9 cellular contexts compared by ENCODE assay signal in the genomic region with DNA sequence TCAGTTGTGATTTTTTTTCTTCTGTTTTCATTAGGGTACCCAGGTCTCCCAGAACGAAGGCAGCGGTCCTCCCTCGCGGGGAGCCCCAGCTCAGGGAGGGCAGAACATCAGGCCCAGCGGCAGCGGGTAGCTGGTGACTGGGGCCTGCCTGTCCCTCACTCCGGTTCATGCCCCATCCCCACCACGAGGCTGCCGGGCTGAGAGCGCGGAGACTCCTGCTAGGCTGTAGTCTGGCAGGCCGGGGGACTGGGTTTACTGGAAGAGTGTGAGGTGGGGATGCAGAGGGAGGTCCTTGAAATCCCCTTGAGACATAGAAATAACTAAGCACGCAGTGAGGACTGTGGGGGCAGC. TPM values are rescaled to one million over a fixed set of nuclear protein-coding genes. Genes with fewer than 3 reads are reported as not detected.
A peak's percentile ranks its signal among the peaks of the same experiment; 100 is the strongest.
DNase-seq lines count a peak whose midpoint lies in the region; ATAC-seq and TF ChIP-seq lines count a peak whose summit lies in the region.
"Had no signal": no experiment of that assay in that cellular context is flagged by ENCODE, and none has a peak within 500 bp of the region (broad histone marks: within the 10 kb centered on the region; RNA-seq: fewer than 3 reads in every experiment).

No MANE protein-coding gene starts in this region.

- H3K27me3 ChIP-seq in iPS-18a (ENCODE audit: control insufficient read depth, insufficient read depth, low read length) (peaks cover 34% of the 10 kb centered on the region), upper lobe of right lung (peaks cover 10% of the 10 kb centered on the region)
- H3K27me3 ChIP-seq in CD4-positive, alpha-beta T cell (ENCODE audit: control insufficient read depth, insufficient read depth, low read length): peaks cover 8% of the 10 kb centered on the region

- H3K9me3 ChIP-seq in SK-N-MC (ENCODE audit: low read depth, low read length) (no peaks in the 10 kb centered on the region), iPS-18a (ENCODE audit: control insufficient read depth, low read depth, low read length) (no peaks in the 10 kb centered on the region), upper lobe of right lung (no peaks in the 10 kb centered on the region)
- H3K9me3 ChIP-seq in CD4-positive, alpha-beta T cell (ENCODE audit: control insufficient read depth, low read length): no peaks in the 10 kb centered on the region

- H3K9ac ChIP-seq in SK-N-MC (ENCODE audit: insufficient read length) (no peak overlapping the region), iPS-18a (ENCODE audit: low read length) (no peak overlapping the region)

- H3K27ac ChIP-seq in SK-N-MC: no peak overlapping the region
- no peak overlapping the region for H3K27ac ChIP-seq in iPS-18a (ENCODE audit: low read length)
- H3K27ac ChIP-seq in upper lobe of right lung: no peak overlapping the region
- no peak overlapping the region for H3K27ac ChIP-seq in CD4-positive, alpha-beta T cell (ENCODE audit: low read depth, low read length)

- intact Hi-C loops in upper lobe of right lung (cut with DNase I): no loop called here
- intact Hi-C loops in CD4-positive, alpha-beta T cell (cut with DNase I, micrococcal nuclease): no loop called here

- TF ChIP-seq CTCF in upper lobe of right lung (IDR thresholded peaks at IDR 0.05): no peak
- TF ChIP-seq CTCF in CD4-positive, alpha-beta T cell (IDR thresholded peaks at IDR 0.05): no peak

- H3K4me3 ChIP-seq in SK-N-MC (peak overlapping the region; percentile 73), iPS-18a (ENCODE audit: low read length) (peak overlapping the region; percentile 51), upper lobe of right lung (no peak overlapping the region)

- no peak overlapping the region for H3K27ac Mint-ChIP-seq in activated naive CD8-positive, alpha-beta T cell
- no peak overlapping the region for H3K27ac Mint-ChIP-seq in activated naive CD8-positive, alpha-beta T cell treated with anti-CD3 and anti-CD28 coated beads for 36 hours
- H3K27ac Mint-ChIP-seq in CD4-positive, alpha-beta T cell: no peak overlapping the region
- H3K27ac Mint-ChIP-seq: stimulated activated naive CD8-positive, alpha-beta T cell treated with anti-CD3 and anti-CD28 coated beads, Interleukin-15, Interleukin-2, amounts not matched to agents 100 ng/mL and 50 ng/mL, for 24 hours had no signal

- CTCF ChIA-PET in CD4-positive, alpha-beta T cell (lab: Charles Lee): no interaction called here

- no peak for DNase-seq in activated naive CD8-positive, alpha-beta T cell treated with anti-CD3 and anti-CD28 coated beads for 36 hours
- DNase-seq in SK-N-MC (ENCODE audit: low read depth, low spot score): no peak
- no peak for DNase-seq in upper lobe of right lung
- no peak for DNase-seq in NCI-H1417 (lab: John Stamatoyannopoulos, UW)
- no peak for DNase-seq in CD4-positive, alpha-beta T cell
- no peak for DNase-seq in DMS53 (lab: John Stamatoyannopoulos, UW)

- no peaks in the 10 kb centered on the region for H3K36me3 ChIP-seq in SK-N-MC (ENCODE audit: insufficient read depth, low read length)
- no peaks in the 10 kb centered on the region for H3K36me3 ChIP-seq in iPS-18a (ENCODE audit: control insufficient read depth, low read depth, low read length)
- H3K36me3 ChIP-seq in upper lobe of right lung: no peaks in the 10 kb centered on the region

- peak; percentile 26 for ATAC-seq in upper lobe of right lung
- no peak for ATAC-seq in CD4-positive, alpha-beta T cell (ENCODE audit: poor library complexity)

- H3K27me3 Mint-ChIP-seq in activated naive CD8-positive, alpha-beta T cell: peaks cover 16% of the 10 kb centered on the region
- H3K27me3 Mint-ChIP-seq in activated naive CD8-positive, alpha-beta T cell treated with anti-CD3 and anti-CD28 coated beads for 36 hours: peaks cover 65% of the 10 kb centered on the region
- peaks cover 45% of the 10 kb centered on the region for H3K27me3 Mint-ChIP-seq in CD4-positive, alpha-beta T cell

- POLR2A ChIA-PET in CD4-positive, alpha-beta T cell (lab: Charles Lee): no interaction called here

- H3K4me3 Mint-ChIP-seq in activated naive CD8-positive, alpha-beta T cell: peak overlapping the region; percentile 40
- H3K4me3 Mint-ChIP-seq in activated naive CD8-positive, alpha-beta T cell treated with anti-CD3 and anti-CD28 coated beads for 36 hours: no peak overlapping the region
- H3K4me3 Mint-ChIP-seq in CD4-positive, alpha-beta T cell: no peak overlapping the region

- no peaks in the 10 kb centered on the region for H3K9me3 Mint-ChIP-seq in activated naive CD8-positive, alpha-beta T cell (ENCODE audit: low read depth)
- peaks cover 1% of the 10 kb centered on the region for H3K9me3 Mint-ChIP-seq in activated naive CD8-positive, alpha-beta T cell treated with anti-CD3 and anti-CD28 coated beads for 36 hours
- peaks cover 2% of the 10 kb centered on the region for H3K9me3 Mint-ChIP-seq in CD4-positive, alpha-beta T cell
- H3K9me3 Mint-ChIP-seq: stimulated activated naive CD8-positive, alpha-beta T cell treated with anti-CD3 and anti-CD28 coated beads, Interleukin-15, Interleukin-2, amounts not matched to agents 100 ng/mL and 50 ng/mL, for 24 hours had no signal

- H3K4me1 Mint-ChIP-seq in activated naive CD8-positive, alpha-beta T cell (ENCODE audit: low read depth): peaks cover 9% of the 10 kb centered on the region
- peaks cover 8% of the 10 kb centered on the region for H3K4me1 Mint-ChIP-seq in activated naive CD8-positive, alpha-beta T cell treated with anti-CD3 and anti-CD28 coated beads for 36 hours
- H3K4me1 Mint-ChIP-seq in CD4-positive, alpha-beta T cell (ENCODE audit: low read depth): no peaks in the 10 kb centered on the region

- H3K36me3 Mint-ChIP-seq in activated naive CD8-positive, alpha-beta T cell: no peaks in the 10 kb centered on the region
- no peaks in the 10 kb centered on the region for H3K36me3 Mint-ChIP-seq in activated naive CD8-positive, alpha-beta T cell treated with anti-CD3 and anti-CD28 coated beads for 36 hours
- no peaks in the 10 kb centered on the region for H3K36me3 Mint-ChIP-seq in CD4-positive, alpha-beta T cell (ENCODE audit: low read depth)

- peaks cover 5% of the 10 kb centered on the region for H3K4me1 ChIP-seq in iPS-18a (ENCODE audit: control insufficient read depth, low read depth, low read length)
- no peaks in the 10 kb centered on the region for H3K4me1 ChIP-seq in upper lobe of right lung

RNA-seq across cellular contexts. Expression of gene BRINP2, which starts 10.5 kb away (rescaled TPM):
- not detected for total RNA-seq in activated naive CD8-positive, alpha-beta T cell treated with anti-CD3 and anti-CD28 coated beads for 36 hours
- total RNA-seq in upper lobe of right lung: not detected
- total RNA-seq in CD4-positive, alpha-beta T cell: not detected

RNA-seq across cellular contexts. Expression of gene ASTN1, which starts 16.7 kb away (rescaled TPM):
- total RNA-seq in activated naive CD8-positive, alpha-beta T cell treated with anti-CD3 and anti-CD28 coated beads for 36 hours: not detected
- 0.20 TPM for total RNA-seq in upper lobe of right lung
- total RNA-seq in CD4-positive, alpha-beta T cell: not detected
